ENCODE assay signal across 12 cellular contexts in the genomic region with DNA sequence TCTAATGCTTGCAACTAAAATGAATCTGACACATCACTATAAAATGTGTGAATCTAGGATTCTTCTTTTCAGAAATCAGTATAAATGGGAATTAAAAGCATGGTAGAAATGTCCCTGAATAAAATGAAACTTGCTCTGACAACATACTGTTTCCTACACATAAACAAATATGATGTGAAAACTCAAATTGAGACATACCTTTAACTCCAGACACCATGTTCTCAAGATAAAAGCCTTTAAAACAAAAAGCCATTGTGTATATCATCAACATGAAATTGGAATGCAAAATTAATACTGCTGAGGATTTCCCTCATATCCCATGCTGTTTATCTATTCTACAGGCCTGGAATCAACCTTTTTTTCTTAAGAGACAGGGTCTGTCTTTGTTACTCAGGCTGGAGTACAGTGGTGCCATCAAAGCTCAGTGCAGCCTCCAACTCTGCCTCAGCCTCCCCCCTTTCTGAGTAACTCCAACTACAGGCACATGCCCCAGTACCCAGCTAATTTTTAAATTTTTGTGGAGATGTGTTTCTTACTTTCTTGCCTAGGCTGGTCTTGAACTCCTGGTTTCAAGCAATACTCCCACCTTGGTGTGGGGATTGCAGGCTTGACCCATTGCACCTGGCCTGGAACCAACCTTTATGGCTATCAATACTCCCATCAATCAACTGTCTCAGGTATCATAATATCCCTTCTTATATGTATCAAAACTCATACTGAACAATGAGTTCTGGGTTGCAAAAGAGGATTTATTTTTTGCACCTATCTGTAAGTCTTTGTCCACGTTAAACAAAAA. TPM values are rescaled to one million over a fixed set of nuclear protein-coding genes. Genes with fewer than 3 reads are reported as not detected.
A peak's percentile ranks its signal among the peaks of the same experiment; 100 is the strongest.
DNase-seq lines count a peak whose midpoint lies in the region; ATAC-seq, FAIRE-seq and TF ChIP-seq lines count a peak whose summit lies in the region.
"Had no signal": no experiment of that assay in that cellular context is flagged by ENCODE, and none has a peak within 500 bp of the region (broad histone marks: within the 10 kb centered on the region; RNA-seq: fewer than 3 reads in every experiment).

No MANE protein-coding gene starts in this region.

- H3K18ac ChIP-seq in H1 (ENCODE audit: extremely low read depth, low read length): no peak overlapping the region

- H3K27me3 ChIP-seq in H1 (replicated peaks in 1 of 4; ENCODE audit: control insufficient read depth in 3 of 4, extremely low read depth in 1 of 4, insufficient read depth in 3 of 4, low read length in 3 of 4): no peaks in the 10 kb centered on the region

- H2BK15ac ChIP-seq in H1 (ENCODE audit: low read length): no peak overlapping the region

- ATAC-seq in stimulated activated naive CD8-positive, alpha-beta T cell treated with anti-CD3 and anti-CD28 coated beads, Interleukin-15, amount 100 ng/mL, for 72 hours: no peak

- FAIRE-seq in H1 (lab: Jason Lieb, UNC) (no peak), urothelium cell line (lab: Jason Lieb, UNC) (no peak)
- FAIRE-seq: small intestine had no signal

- no peak for TF ChIP-seq EP300 in H1 (IDR thresholded peaks at IDR 0.05; ENCODE audit: borderline replicate concordance in 1 of 2, low read depth in 2 of 2, low read length in 2 of 2)

- H3K14ac ChIP-seq in H1 (ENCODE audit: insufficient read length): no peak overlapping the region

- H2BK20ac ChIP-seq in H1 (ENCODE audit: low read length): no peak overlapping the region

- H3K36me3 Mint-ChIP-seq in activated naive CD4-positive, alpha-beta T cell treated with anti-CD3 and anti-CD28 coated beads, Interleukin-2, amount 50 U/mL, for 24 hours: peaks cover 51% of the 10 kb centered on the region

- H3K27ac Mint-ChIP-seq in activated naive CD4-positive, alpha-beta T cell treated with anti-CD3 and anti-CD28 coated beads, Interleukin-2, amount 50 U/mL, for 24 hours: peak overlapping the region; percentile 65
- H3K27ac Mint-ChIP-seq in stimulated activated naive CD8-positive, alpha-beta T cell treated with anti-CD3 and anti-CD28 coated beads, Interleukin-15, amount 100 ng/mL, for 72 hours: peak overlapping the region in 1 of 2 donors; percentile 7

- no peak overlapping the region for H4K8ac ChIP-seq in H1 (ENCODE audit: extremely low read depth, insufficient read depth, low read length)

- 94% methylated on average over 1 of the region's 1 CpG; no CpG with 5 or more reads in 1 of the 2 experiments for WGBS in H1 (ENCODE audit: extremely low coverage in 1 of 2, insufficient coverage in 1 of 2, insufficient read length in 1 of 2, insufficient replicate concordance in 2 of 2, low coverage in 1 of 2, low lambda C conversion rate in 2 of 2, missing lambda C conversion rate in 1 of 2), 2 experiments

- TF ChIP-seq RAD21 in H1 (IDR thresholded peaks at IDR 0.05 in 1 of 2, conservative IDR thresholded peaks at IDR 0.05 in 1 of 2; ENCODE audit: low read depth in 2 of 2, low read length in 2 of 2): no peak

- no peak overlapping the region for H3K27ac ChIP-seq in H1 (ENCODE audit: low read depth, low read length)

- peaks cover 54 to 100% (median 92%) of the 10 kb centered on the region in 4 experiments for H3K36me3 ChIP-seq in H1 (ENCODE audit: control insufficient read depth in 2 of 4, insufficient read depth in 4 of 4, low read length in 3 of 4)

- H2BK5ac ChIP-seq in H1 (ENCODE audit: low read depth, low read length): no peak overlapping the region

- no peak overlapping the region for H3K4ac ChIP-seq in H1 (replicated peaks; ENCODE audit: insufficient read length, low read depth, low read length)

- DNase-seq in activated naive CD4-positive, alpha-beta T cell treated with Interleukin-2 at 50 U/mL for 16 hours: no peak
- DNase-seq in RKO (ENCODE audit: low spot score) (peak; percentile 30), H1 (ENCODE audit: low read depth in 1 of 2, low spot score in 2 of 2) (no peak), amniotic stem cell (lab: John Stamatoyannopoulos, UW) (no peak), Kasumi-1 (lab: John Stamatoyannopoulos, UW) (no peak), urothelium cell line (ENCODE audit: low spot score) (no peak)
- no peak for DNase-seq in stimulated activated naive CD8-positive, alpha-beta T cell treated with anti-CD3 and anti-CD28 coated beads, Interleukin-15, amount 100 ng/mL, for 72 hours
- DNase-seq: activated CD8-positive, alpha-beta memory T cell treated with anti-CD3 and anti-CD28 coated beads, Interleukin-2, amount 50 U/mL, for 4 hours; central memory CD4-positive, alpha-beta T cell; NCI-H146; small intestine had no signal

- peak; percentile 63 to 79 for TF ChIP-seq POLR2A in H1 (IDR thresholded peaks at IDR 0.05; ENCODE audit: control extremely low read depth in 1 of 2, low read depth in 2 of 2, low read length in 2 of 2)

- H3K4me1 Mint-ChIP-seq in activated naive CD4-positive, alpha-beta T cell treated with anti-CD3 and anti-CD28 coated beads, Interleukin-2, amount 50 U/mL, for 24 hours: peaks cover 69% of the 10 kb centered on the region
- H3K4me1 Mint-ChIP-seq in stimulated activated naive CD8-positive, alpha-beta T cell treated with anti-CD3 and anti-CD28 coated beads, Interleukin-15, amount 100 ng/mL, for 72 hours: peaks cover 51% of the 10 kb centered on the region

- H3K79me2 ChIP-seq in H1 (ENCODE audit: control insufficient read depth in 1 of 2, insufficient read depth in 2 of 2, low read length in 2 of 2): peaks cover 8 to 50% of the 10 kb centered on the region in 2 experiments; a peak in 3 of 4 replicates

- POLR2A ChIA-PET in H1 (lab: Charles Lee; ENCODE audit: partially characterized antibody): interaction anchor here (0.5 to 16.4 kb wide), 4 partner anchors 11 to 64 kb away, joined by 3 to 495 read pairs (median 4); no protein-coding TSS in a partner anchor

- H3K9me3 Mint-ChIP-seq in activated naive CD4-positive, alpha-beta T cell treated with anti-CD3 and anti-CD28 coated beads, Interleukin-2, amount 50 U/mL, for 24 hours: no peaks in the 10 kb centered on the region
- no peaks in the 10 kb centered on the region for H3K9me3 Mint-ChIP-seq in stimulated activated naive CD8-positive, alpha-beta T cell treated with anti-CD3 and anti-CD28 coated beads, Interleukin-15, amount 100 ng/mL, for 72 hours

- H2AK5ac ChIP-seq in H1 (ENCODE audit: low read depth, low read length): no peak overlapping the region

- no peaks in the 10 kb centered on the region for H3K79me1 ChIP-seq in H1 (ENCODE audit: low read depth, low read length)

- no peaks in the 10 kb centered on the region for H3K27me3 Mint-ChIP-seq in activated naive CD4-positive, alpha-beta T cell treated with anti-CD3 and anti-CD28 coated beads, Interleukin-2, amount 50 U/mL, for 24 hours
- no peaks in the 10 kb centered on the region for H3K27me3 Mint-ChIP-seq in stimulated activated naive CD8-positive, alpha-beta T cell treated with anti-CD3 and anti-CD28 coated beads, Interleukin-15, amount 100 ng/mL, for 72 hours

- peak overlapping the region in 1 of 4 experiments; percentile 9; a peak in 1 of 8 replicates for H3K4me3 ChIP-seq in H1 (ENCODE audit: extremely low read depth in 1 of 4, insufficient read depth in 2 of 4, low read depth in 3 of 4, low read length in 4 of 4)

- H3K56ac ChIP-seq in H1 (replicated peaks; ENCODE audit: insufficient read length, low read depth, low read length): no peak overlapping the region

- H4K20me1 ChIP-seq in H1 (replicated peaks in 1 of 2; ENCODE audit: control insufficient read depth in 1 of 2, insufficient read depth in 2 of 2, low read length in 2 of 2): peaks cover 18 to 21% of the 10 kb centered on the region in 2 experiments

- H3K4me1 ChIP-seq in H1 (replicated peaks in 1 of 4; ENCODE audit: control insufficient read depth in 3 of 4, insufficient read depth in 4 of 4, low read length in 3 of 4): peaks cover 0 to 9% (median 3%) of the 10 kb centered on the region in 4 experiments; a peak in 4 of 7 replicates

- CTCF ChIA-PET in H1 (lab: Charles Lee; ENCODE audit: partially characterized antibody): interaction anchor here (0.6 to 0.7 kb wide), 2 partner anchors 57 to 416 kb away, joined by 3 read pairs; no protein-coding TSS in a partner anchor

- no peaks in the 10 kb centered on the region for H3K23me2 ChIP-seq in H1 (ENCODE audit: low read depth, low read length)

- no peak overlapping the region for H3K9ac ChIP-seq in H1 (replicated peaks in 1 of 4; ENCODE audit: extremely low read depth in 1 of 4, low read depth in 3 of 4, low read length in 3 of 4)

- no peak overlapping the region for H3K4me2 ChIP-seq in H1 (ENCODE audit: insufficient read depth in 1 of 2, low read depth in 2 of 2, low read length in 2 of 2)

- H2BK120ac ChIP-seq in H1 (replicated peaks; ENCODE audit: low read depth, low read length): no peak overlapping the region

- no peak for TF ChIP-seq CTCF in H1 (IDR thresholded peaks at IDR 0.05; ENCODE audit: control extremely low read depth in 1 of 3, insufficient read depth in 1 of 3, low read depth in 1 of 3, low read length in 3 of 3)

- no peaks in the 10 kb centered on the region for H3K9me3 ChIP-seq in H1 (ENCODE audit: insufficient read depth in 2 of 2, low read depth in 1 of 2, low read length in 1 of 2)

- no peak overlapping the region for H2AFZ ChIP-seq in H1 (ENCODE audit: low read length)

- no peak overlapping the region for H2BK12ac ChIP-seq in H1 (ENCODE audit: low read depth, low read length)

- H3K4me3 Mint-ChIP-seq in activated naive CD4-positive, alpha-beta T cell treated with anti-CD3 and anti-CD28 coated beads, Interleukin-2, amount 50 U/mL, for 24 hours: peak overlapping the region; percentile 70
- H3K4me3 Mint-ChIP-seq in stimulated activated naive CD8-positive, alpha-beta T cell treated with anti-CD3 and anti-CD28 coated beads, Interleukin-15, amount 100 ng/mL, for 72 hours: peak overlapping the region; percentile 24 to 36

- H4K5ac ChIP-seq in H1 (ENCODE audit: insufficient read length, low read depth, low read length): no peak overlapping the region

- no peak overlapping the region for H4K91ac ChIP-seq in H1 (replicated peaks; ENCODE audit: insufficient read length, low read length)

- H3K23ac ChIP-seq in H1 (ENCODE audit: insufficient read length): no peak overlapping the region

RNA-seq across cellular contexts. Expression of gene TAF1D, which starts 6.7 kb away (rescaled TPM):
- total RNA-seq in H1 (2021; fragmentation: NEBNext Ultra II Directional; extraction: Animal tissue kit (Norgen Biotek cat#: 25700)): 202 and 212 TPM in 2 replicates
- 45.8 and 64.7 TPM in 2 replicates for polyA plus RNA-seq in H1 (2011; rRNA removed)
- polyA plus RNA-seq in H1 (2011; cell fraction: cytosol; rRNA removed): 114 TPM
- 63.1 TPM for polyA plus RNA-seq in H1 (2011; cell fraction: nucleus; rRNA removed)
- polyA plus RNA-seq in H1 (2012, experiment 1 of 2): 63.0 to 156 TPM (median 74.1 TPM) in 4 replicates
- polyA plus RNA-seq in H1 (2012, experiment 2 of 2): 28.4 TPM
- 252 TPM for polyA plus RNA-seq in H1 (2013, experiment 1 of 2)
- 227 TPM for polyA plus RNA-seq in H1 (2013, experiment 2 of 2)
- 71.9 and 81.3 TPM in 2 replicates for polyA minus RNA-seq in H1 (2011; rRNA and poly(A)+ RNA removed)
- polyA minus RNA-seq in H1 (2011; cell fraction: cytosol; rRNA and poly(A)+ RNA removed): 61.6 TPM
- 339 TPM for polyA minus RNA-seq in H1 (2011; cell fraction: nucleus; rRNA and poly(A)+ RNA removed)

RNA-seq across cellular contexts. Expression of gene C11orf54, which starts 6.8 kb away (rescaled TPM):
- total RNA-seq in H1 (2021; fragmentation: NEBNext Ultra II Directional; extraction: Animal tissue kit (Norgen Biotek cat#: 25700)): 21.5 and 24.5 TPM in 2 replicates
- polyA plus RNA-seq in H1 (2011; rRNA removed): 3.9 and 14.7 TPM in 2 replicates
- 12.6 TPM for polyA plus RNA-seq in H1 (2011; cell fraction: cytosol; rRNA removed)
- 2.6 TPM for polyA plus RNA-seq in H1 (2011; cell fraction: nucleus; rRNA removed)
- polyA plus RNA-seq in H1 (2012, experiment 1 of 2): 9.6 to 25.4 TPM (median 13.4 TPM) in 4 replicates
- polyA plus RNA-seq in H1 (2012, experiment 2 of 2): 2.5 TPM
- 12.0 TPM for polyA plus RNA-seq in H1 (2013, experiment 1 of 2)
- polyA plus RNA-seq in H1 (2013, experiment 2 of 2): 11.7 TPM
- 7.6 and 14.9 TPM in 2 replicates for polyA minus RNA-seq in H1 (2011; rRNA and poly(A)+ RNA removed)
- polyA minus RNA-seq in H1 (2011; cell fraction: cytosol; rRNA and poly(A)+ RNA removed): 7.9 TPM
- polyA minus RNA-seq in H1 (2011; cell fraction: nucleus; rRNA and poly(A)+ RNA removed): 12.8 TPM

RNA-seq across cellular contexts. Expression of gene MED17, which starts 49.5 kb away (rescaled TPM):
- total RNA-seq in H1 (2021; fragmentation: NEBNext Ultra II Directional; extraction: Animal tissue kit (Norgen Biotek cat#: 25700)): 30.4 and 33.7 TPM in 2 replicates
- polyA plus RNA-seq in H1 (2011; rRNA removed): 8.0 and 8.8 TPM in 2 replicates
- polyA plus RNA-seq in H1 (2011; cell fraction: cytosol; rRNA removed): 9.8 TPM
- 15.3 TPM for polyA plus RNA-seq in H1 (2011; cell fraction: nucleus; rRNA removed)
- 11.4 to 20.0 TPM (median 15.0 TPM) in 4 replicates for polyA plus RNA-seq in H1 (2012, experiment 1 of 2)
- 2.8 TPM for polyA plus RNA-seq in H1 (2012, experiment 2 of 2)
- polyA plus RNA-seq in H1 (2013, experiment 1 of 2): 16.0 TPM
- 15.3 TPM for polyA plus RNA-seq in H1 (2013, experiment 2 of 2)
- polyA minus RNA-seq in H1 (2011; rRNA and poly(A)+ RNA removed): 19.8 and 20.5 TPM in 2 replicates
- 10.5 TPM for polyA minus RNA-seq in H1 (2011; cell fraction: cytosol; rRNA and poly(A)+ RNA removed)
- polyA minus RNA-seq in H1 (2011; cell fraction: nucleus; rRNA and poly(A)+ RNA removed): 50.3 TPM
